33 cellular contexts compared by ENCODE assay signal in the genomic region with DNA sequence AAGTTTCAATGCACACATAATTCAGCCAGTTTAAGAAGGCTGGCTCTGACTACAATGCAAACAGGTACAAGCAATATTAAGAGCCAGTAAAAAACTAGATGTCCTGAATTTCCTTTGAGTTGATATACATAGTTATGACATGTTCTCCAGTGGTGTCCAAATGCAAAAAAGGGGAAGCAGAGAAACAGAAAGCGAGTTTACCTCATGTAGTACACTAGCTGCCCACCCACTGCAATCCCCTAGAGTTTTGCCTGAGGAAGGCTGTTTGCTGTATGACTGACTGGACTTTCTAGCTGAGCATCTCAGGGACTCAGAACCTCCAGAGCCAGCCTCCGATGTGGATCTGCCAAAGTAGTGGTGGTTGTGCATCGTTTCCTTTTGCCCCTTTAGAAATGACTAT. TPM values are rescaled to one million over a fixed set of nuclear protein-coding genes. Genes with fewer than 3 reads are reported as not detected.
"Had no signal": no experiment of that assay in that cellular context is flagged by ENCODE, and none has a peak within 500 bp of the region (broad histone marks: within the 10 kb centered on the region; RNA-seq: fewer than 3 reads in every experiment).

No MANE protein-coding gene starts in this region.

- H3K27me3 ChIP-seq: body of pancreas, neutrophil, ovary, uterus had no signal

- H3K9me3 ChIP-seq: adrenal gland, body of pancreas, neutrophil, ovary, thoracic aorta, uterus had no signal

- H3K36me3 ChIP-seq: adrenal gland, neutrophil, ovary, thoracic aorta, uterus had no signal

- H3K4me1 ChIP-seq: adrenal gland, body of pancreas, uterus had no signal

- DNase-seq: activated CD4-positive, alpha-beta memory T cell treated with anti-CD3 and anti-CD28 coated beads for 36 hours; activated CD4-positive, alpha-beta T cell treated with anti-CD3 and anti-CD28 coated beads, Interleukin-2, amount 10 ng/mL, durations not matched to agents 24 days and 14 days; activated CD4-positive, CD25-positive, alpha-beta regulatory T cell treated with anti-CD3 and anti-CD28 coated beads, Interleukin-2, amount 50 U/mL, for 72 hours; activated CD8-positive, alpha-beta memory T cell treated with anti-CD3 and anti-CD28 coated beads, Interleukin-2, amount 50 U/mL, for 4 hours; activated effector memory CD4-positive, alpha-beta T cell treated with anti-CD3 and anti-CD28 coated beads, Interleukin-2, amount 50 U/mL, for 16 hours; activated naive CD4-positive, alpha-beta T cell treated with anti-CD3 and anti-CD28 coated beads for 36 hours; activated naive CD8-positive, alpha-beta T cell treated with anti-CD3 and anti-CD28 coated beads for 36 hours; activated T-cell treated with anti-CD3 and anti-CD28 coated beads, Interleukin-2, amount 50 U/mL, for 1 hour; adrenal gland; aorta; body of pancreas; effector CD8-positive, alpha-beta T cell; glutamatergic neuron; islet precursor cell; left ventricle myocardium superior; mammary epithelial cell; nephron progenitor cell; ovary; stimulated activated CD4-positive, alpha-beta T cell treated with anti-CD3 and anti-CD28 coated beads, Interleukin-12 subunit alpha, Interleukin-12 subunit beta, amount 100 ng/mL, for 4 hours; stimulated activated CD4-positive, alpha-beta T cell treated with anti-CD3 and anti-CD28 coated beads, Interleukin-4, amount 100 ng/mL, for 24 hours; trophoblast cell; uterus had no signal

- ATAC-seq: body of pancreas; left ventricle myocardium superior; sciatic nerve; stimulated activated effector memory CD8-positive, alpha-beta T cell treated with anti-CD3 and anti-CD28 coated beads, Interleukin-12 subunit alpha, Interleukin-12 subunit beta, amount 100 ng/mL, for 72 hours had no signal

- FAIRE-seq: colon, endometrium, frontal cortex had no signal

- H3K27ac ChIP-seq: adrenal gland, body of pancreas, epithelial cell of prostate, neutrophil, ovary, skin epidermis, thoracic aorta, uterus had no signal

- H3K4me3 ChIP-seq: adrenal gland, body of pancreas, ovary, skin epidermis, thoracic aorta, uterus had no signal

RNA-seq across cellular contexts. Expression of a gene that starts 44.8 kb away (rescaled TPM):
- total RNA-seq: activated CD4-positive, alpha-beta T cell treated with anti-CD3 and anti-CD28 coated beads, Interleukin-2, amount 10 ng/mL, durations not matched to agents 24 days and 14 days; activated T-helper 1 cell treated with anti-CD3 and anti-CD28 coated beads, Interleukin-12 subunit alpha, Interleukin-12 subunit beta, Interleukin-2, Interleukin-4 antibody, amounts not matched to agents 30 ng/mL and 10 ng/mL and 1 ng/mL, durations not matched to agents 14 hours and 24 hours and 36 hours; dermis microvascular lymphatic vessel endothelial cell had no signal
